Comparison of ENCODE assay signal across 38 cellular contexts in the genomic region with DNA sequence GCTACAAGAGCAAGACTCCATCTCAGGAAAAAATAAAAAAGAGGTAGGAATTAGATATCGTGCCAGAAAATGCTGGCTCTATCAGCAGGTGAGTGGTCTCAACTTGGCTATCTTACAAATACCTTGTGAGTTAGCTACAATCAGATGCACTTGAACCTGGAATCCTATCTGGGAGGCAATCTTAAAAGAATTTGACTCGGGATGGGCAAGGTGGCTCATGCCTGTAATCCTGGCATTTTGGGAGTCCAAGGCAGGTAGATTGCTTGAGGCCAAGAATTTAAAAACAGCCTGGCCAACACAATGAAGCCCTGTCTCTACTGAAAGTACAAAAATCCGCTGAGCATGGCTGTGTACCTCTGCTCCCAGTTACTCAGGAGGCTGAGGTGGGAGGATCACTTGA. TPM values are rescaled to one million over a fixed set of nuclear protein-coding genes. Genes with fewer than 3 reads are reported as not detected.
"Had no signal": no experiment of that assay in that cellular context is flagged by ENCODE, and none has a peak within 500 bp of the region (broad histone marks: within the 10 kb centered on the region; RNA-seq: fewer than 3 reads in every experiment).

No MANE protein-coding gene starts in this region.

- DNase-seq: Karpas-422, Kasumi-1, MG63, MM.1S, MV-4-11, NCI-H1048, NCI-H1092, NCI-H1092 treated with DMSO at 0.1 percent for 48 hours, NCI-H1105, NCI-H1105 treated with DMSO at 0.1 percent for 48 hours, NCI-H1417, NCI-H1417 treated with DMSO at 0.1 percent for 48 hours, NCI-H1436, NCI-H1436 treated with DMSO at 0.1 percent for 48 hours, NCI-H146, NCI-H1694, NCI-H1694 treated with DMSO at 0.1 percent for 48 hours, NCI-H187, NCI-H187 treated with DMSO at 0.1 percent for 48 hours, NCI-H1930, NCI-H2029, NCI-H2029 treated with DMSO at 0.1 percent for 48 hours, NCI-H2081, NCI-H2081 treated with DMSO at 0.1 percent for 48 hours, NCI-H2107, NCI-H2171, NCI-H2171 treated with DMSO at 0.1 percent for 48 hours, NCI-H2227 treated with DMSO at 0.1 percent for 48 hours, NCI-H226, NCI-H345, NCI-H446, NCI-H446 treated with DMSO at 0.1 percent for 48 hours, NCI-H510A, NCI-H510A treated with DMSO at 0.1 percent for 48 hours had no signal

- H3K36me3 ChIP-seq: MG63 had no signal

- H3K4me3 ChIP-seq: MG63 had no signal

- H3K9me3 ChIP-seq: MG63 had no signal

RNA-seq across cellular contexts. Expression of a gene that starts 29.4 kb away (rescaled TPM):
- total RNA-seq: LHCN-M2, M059J, MCF 10A, NCI-H460 had no signal

RNA-seq across cellular contexts. Expression of a gene that starts 42.5 kb away (rescaled TPM):
- total RNA-seq: LHCN-M2, M059J, MCF 10A had no signal

RNA-seq across cellular contexts. Expression of a gene that starts 48.2 kb away (rescaled TPM):
- total RNA-seq: LHCN-M2, M059J, MCF 10A, NCI-H460 had no signal
